8 cellular contexts compared by ENCODE assay signal in the genomic region with DNA sequence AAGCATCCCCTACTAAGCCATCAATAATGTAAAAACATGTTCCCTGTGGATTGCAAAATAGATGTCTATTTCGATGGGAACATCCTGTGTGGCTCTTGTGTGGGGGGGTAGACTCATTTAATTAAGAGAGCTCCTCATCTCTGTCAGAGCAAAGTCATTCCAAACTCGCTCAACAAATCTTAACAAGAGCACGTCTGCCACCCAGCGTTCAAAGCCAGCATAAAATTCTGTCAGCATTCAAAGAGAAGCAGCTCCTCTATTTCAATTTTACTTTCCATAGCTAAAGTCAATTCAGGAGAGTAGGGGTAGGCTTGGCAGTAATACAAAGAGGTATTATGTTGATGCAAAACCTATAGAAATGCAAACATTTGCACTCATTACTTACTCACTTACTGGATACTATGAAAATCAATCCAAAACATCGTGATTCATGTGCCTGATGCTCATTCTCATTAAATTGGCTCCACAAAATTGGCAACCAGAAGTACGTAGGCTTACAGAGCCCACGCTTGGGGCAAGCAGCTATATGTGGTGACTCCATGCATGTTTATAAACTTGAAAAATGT.
DNase-seq lines count a peak whose midpoint lies in the region; ATAC-seq and TF ChIP-seq lines count a peak whose summit lies in the region.

No MANE protein-coding gene starts in this region.

- no peaks in the 10 kb centered on the region for H3K27me3 ChIP-seq in prostate gland (replicated peaks; ENCODE audit: insufficient read depth)

- no peaks in the 10 kb centered on the region for H3K36me3 ChIP-seq in prostate gland

- no peak overlapping the region for H3K27ac ChIP-seq in prostate gland

- no peaks in the 10 kb centered on the region for H3K4me1 Mint-ChIP-seq in glutamatergic neuron (ENCODE audit: low read depth, unreplicated experiment)

- no peaks in the 10 kb centered on the region for H3K9me3 ChIP-seq in prostate gland

- H3K9me3 Mint-ChIP-seq in glutamatergic neuron (ENCODE audit: unreplicated experiment), result no peaks in the 10 kb centered on the region

- TF ChIP-seq CTCF in glutamatergic neuron (IDR thresholded peaks at IDR 0.05; ENCODE audit: partially characterized antibody, unreplicated experiment) (peak; percentile 68), prostate gland (IDR thresholded peaks at IDR 0.05) (peak in 2 of 4 experiments; percentile 34 to 45)

- peak; percentile 28 for DNase-seq in NCI-H510A treated with DMSO at 0.1 percent for 48 hours (lab: John Stamatoyannopoulos, UW)
- DNase-seq in NCI-H510A (lab: John Stamatoyannopoulos, UW), result no peak
- DNase-seq in NCI-H82 (lab: John Stamatoyannopoulos, UW), result peak; percentile 68
- peak; percentile 56 to 68 for DNase-seq in activated T-cell treated with anti-CD3 and anti-CD28 coated beads, Interleukin-2, amount 50 U/mL, for 48 hours
- peak; percentile 67 for DNase-seq in glutamatergic neuron
- DNase-seq in prostate gland (ENCODE audit: low spot score), result peak; percentile 9
- DNase-seq in mesenteric fat pad (ENCODE audit: low spot score), result no peak

- no peak for TF ChIP-seq POLR2A in prostate gland (IDR thresholded peaks at IDR 0.05)

- WGBS in prostate gland, result 14% methylated on average over 7 of the region's 7 CpGs

- no peaks in the 10 kb centered on the region for H3K27me3 Mint-ChIP-seq in glutamatergic neuron (ENCODE audit: unreplicated experiment)

- no peak overlapping the region for H3K4me3 ChIP-seq in prostate gland

- ATAC-seq in HG02852 (IDR thresholded peaks at IDR 0.05; ENCODE audit: unreplicated experiment), result peak; percentile 70

- no peaks in the 10 kb centered on the region for H3K4me1 ChIP-seq in prostate gland (replicated peaks)

- no peaks in the 10 kb centered on the region for H3K36me3 Mint-ChIP-seq in glutamatergic neuron (ENCODE audit: unreplicated experiment)

- H3K27ac Mint-ChIP-seq in glutamatergic neuron (ENCODE audit: unreplicated experiment), result no peak overlapping the region

- H3K4me3 Mint-ChIP-seq in glutamatergic neuron (ENCODE audit: unreplicated experiment), result no peak overlapping the region

- intact Hi-C loops in prostate gland (cut with DNase I), result no loop called here

Comparison
In these comparisons a context has a peak if more than half of its experiments do, and no peak if none do; other contexts are left out.
1. DNase-seq: peak in NCI-H510A treated with DMSO at 0.1 percent for 48 hours (single experiment), NCI-H82 (single experiment), activated T-cell treated with anti-CD3 and anti-CD28 coated beads, Interleukin-2, amount 50 U/mL, for 48 hours (2 of 2), glutamatergic neuron (single experiment) and prostate gland (single experiment); none in NCI-H510A (single experiment) and mesenteric fat pad (single experiment).